1 cellular context compared by ENCODE assay signal in genomic region chr17:4641297-4642195, GRCh38.
TF ChIP-seq lines count a peak whose summit lies in the region.

Gene ALOX15 (minus strand): TSS chr17:4641678. CDS start chr17:4641651, 27 bp downstream.

TF ChIP-seq in H1, 55 proteins besides CTCF, POLR2A, EP300 and RAD21:
- TF ChIP-seq KDM4A (IDR thresholded peaks at IDR 0.05; ENCODE audit: low read depth, low read length, severe bottlenecking) = peak; percentile 72
- no peak for TF ChIP-seq CEBPB (IDR thresholded peaks at IDR 0.05; ENCODE audit: low read depth, low read length)
- TF ChIP-seq SUZ12 (IDR thresholded peaks at IDR 0.05; ENCODE audit: low read length) = peak; percentile 85
- TF ChIP-seq NRF1 (IDR thresholded peaks at IDR 0.05; ENCODE audit: low read depth, low read length) = no peak
- TF ChIP-seq MAX (IDR thresholded peaks at IDR 0.05) = peak; percentile 46; the same call in 1 of the 2 replicates
- no peak for TF ChIP-seq JUND (IDR thresholded peaks at IDR 0.05; ENCODE audit: low read length)
- no peak for TF ChIP-seq TCF12 (IDR thresholded peaks at IDR 0.05; ENCODE audit: low read depth, low read length)
- peak; percentile 88 for TF ChIP-seq EZH2 (IDR thresholded peaks at IDR 0.05; ENCODE audit: low read depth, low read length, severe bottlenecking)
